In the genomic region with DNA sequence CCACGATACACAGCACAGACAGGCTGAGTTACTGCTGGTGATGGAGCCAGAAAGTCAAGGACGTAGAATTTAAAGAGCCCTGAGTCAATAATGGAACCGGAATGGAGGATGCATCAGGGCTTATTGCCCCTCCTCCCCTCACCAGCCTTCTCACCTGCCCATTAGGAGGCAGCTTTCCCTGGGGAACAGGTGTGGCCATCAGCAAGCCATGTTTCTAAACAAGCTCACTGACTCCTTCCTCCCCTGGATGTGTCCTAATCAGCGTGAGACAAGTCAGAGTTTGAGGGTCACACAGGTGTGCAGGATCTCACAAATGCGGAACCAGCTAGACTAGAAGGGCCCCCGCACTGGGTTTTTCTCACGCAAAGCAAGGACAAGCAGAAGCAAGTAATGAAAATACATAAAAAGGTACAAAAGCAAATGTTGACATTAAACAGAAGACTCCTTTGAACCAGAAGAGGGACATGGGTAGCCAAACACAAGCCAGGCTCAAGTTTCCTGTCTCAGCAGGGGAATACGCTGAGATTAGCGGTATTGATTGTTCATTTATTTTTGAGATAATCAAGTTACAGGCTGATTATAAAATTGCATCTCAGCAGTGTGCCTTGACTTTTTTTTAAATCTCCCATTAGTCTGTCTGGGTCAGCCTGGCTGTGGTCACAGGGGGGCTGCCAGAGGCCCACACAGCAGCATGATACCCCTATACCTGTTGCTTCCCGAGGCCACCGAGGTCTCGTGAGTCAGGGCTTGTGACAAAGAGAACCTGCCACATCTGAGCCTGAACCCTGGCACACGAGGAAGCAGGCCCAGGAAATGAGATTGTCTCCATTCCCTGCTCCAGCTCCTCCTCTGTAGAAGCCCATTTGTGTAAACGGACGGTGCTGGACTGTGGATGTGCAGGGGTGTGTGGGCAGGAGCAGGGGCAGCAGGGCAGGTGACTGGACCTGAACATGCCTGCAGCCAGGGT, we compare ENCODE assay signal across 16 cellular contexts. TPM values are rescaled to one million over a fixed set of nuclear protein-coding genes. Genes with fewer than 3 reads are reported as not detected.
A peak's percentile ranks its signal among the peaks of the same experiment; 100 is the strongest.
DNase-seq lines count a peak whose midpoint lies in the region; ATAC-seq and TF ChIP-seq lines count a peak whose summit lies in the region.
"Had no signal": no experiment of that assay in that cellular context is flagged by ENCODE, and none has a peak within 500 bp of the region (broad histone marks: within the 10 kb centered on the region; RNA-seq: fewer than 3 reads in every experiment).

No MANE protein-coding gene starts in this region.

- no peak for TF ChIP-seq CTCF in left lung (IDR thresholded peaks at IDR 0.05)
- no peak for TF ChIP-seq CTCF in natural killer cell (IDR thresholded peaks at IDR 0.05)

- no peak overlapping the region for H3K27ac Mint-ChIP-seq in natural killer cell
- H3K27ac Mint-ChIP-seq: activated CD4-positive, alpha-beta T cell treated with anti-CD3 and anti-CD28 coated beads for 36 hours; activated T-cell treated with anti-CD3 and anti-CD28 coated beads, Interleukin-2, amount 50 U/mL, for 72 hours had no signal

- H3K4me3 ChIP-seq in left lung = no peak overlapping the region
- H3K4me3 ChIP-seq: ascending aorta, SK-N-MC had no signal

- no peaks in the 10 kb centered on the region for H3K36me3 ChIP-seq in left lung
- H3K36me3 ChIP-seq: ascending aorta had no signal

- ATAC-seq in left lung (peak; percentile 69), natural killer cell (no peak), HG03159 (IDR thresholded peaks at IDR 0.05; ENCODE audit: unreplicated experiment) (no peak)
- ATAC-seq: activated CD4-positive, alpha-beta T cell treated with anti-CD3 and anti-CD28 coated beads for 36 hours; activated T-cell treated with anti-CD3 and anti-CD28 coated beads, Interleukin-2, amount 50 U/mL, for 72 hours had no signal

- peaks cover 10 to 22% of the 10 kb centered on the region in 2 donors for H3K27me3 Mint-ChIP-seq in natural killer cell (ENCODE audit: low read depth in 2 of 2)
- H3K27me3 Mint-ChIP-seq: activated CD4-positive, alpha-beta T cell treated with anti-CD3 and anti-CD28 coated beads for 36 hours had no signal

- no peak overlapping the region for H3K27ac ChIP-seq in left lung
- H3K27ac ChIP-seq: ascending aorta, SK-N-MC had no signal

- H3K27me3 ChIP-seq in left lung = no peaks in the 10 kb centered on the region
- H3K27me3 ChIP-seq: ascending aorta had no signal

- H3K9me3 Mint-ChIP-seq in natural killer cell = no peaks in the 10 kb centered on the region

- H3K4me3 Mint-ChIP-seq in natural killer cell = no peak overlapping the region
- H3K4me3 Mint-ChIP-seq: activated CD4-positive, alpha-beta T cell treated with anti-CD3 and anti-CD28 coated beads for 36 hours; activated T-cell treated with anti-CD3 and anti-CD28 coated beads, Interleukin-2, amount 50 U/mL, for 72 hours had no signal

- H3K9me3 ChIP-seq in left lung = peaks cover 0 to 5% of the 10 kb centered on the region in 2 donors
- H3K9me3 ChIP-seq: ascending aorta had no signal

- no peaks in the 10 kb centered on the region for H3K4me1 ChIP-seq in left lung
- H3K4me1 ChIP-seq: ascending aorta had no signal

- no peaks in the 10 kb centered on the region for H3K36me3 Mint-ChIP-seq in natural killer cell

- H3K4me1 Mint-ChIP-seq in natural killer cell = peaks cover 0 to 5% of the 10 kb centered on the region in 2 donors

- intact Hi-C loops in left lung (cut with DNase I) = no loop called here
- intact Hi-C loops in natural killer cell (cut with micrococcal nuclease) = no loop called here

- DNase-seq in DMS153 (lab: John Stamatoyannopoulos, UW) = peak; percentile 91
- DNase-seq in NCI-H1436 (lab: John Stamatoyannopoulos, UW) = peak; percentile 78
- DNase-seq in NCI-H774 (lab: John Stamatoyannopoulos, UW) = peak; percentile 73
- DNase-seq in left lung = no peak
- no peak for DNase-seq in T-helper 1 cell
- DNase-seq in natural killer cell = no peak
- DNase-seq in HPDE6-E6E7 (ENCODE audit: extremely low spot score) = no peak
- DNase-seq: activated CD4-positive, alpha-beta T cell treated with anti-CD3 and anti-CD28 coated beads for 36 hours; activated T-cell treated with anti-CD3 and anti-CD28 coated beads, Interleukin-2, amount 50 U/mL, for 72 hours; effector CD8-positive, alpha-beta T cell; Karpas-422; stimulated activated CD4-positive, alpha-beta T cell treated with anti-CD3 and anti-CD28 coated beads, Interleukin-12 subunit alpha, Interleukin-12 subunit beta, amount 100 ng/mL, for 4 hours had no signal

RNA-seq across cellular contexts. Expression of a gene that starts 37.4 kb away (rescaled TPM):
- total RNA-seq in left lung (not detected), natural killer cell (not detected)
- total RNA-seq: activated CD4-positive, alpha-beta T cell treated with anti-CD3 and anti-CD28 coated beads for 36 hours; activated T-cell treated with anti-CD3 and anti-CD28 coated beads, Interleukin-2, amount 50 U/mL, for 72 hours; ascending aorta; liver had no signal

Comparison
In these comparisons a context has a peak if more than half of its experiments do, and no peak if none do; other contexts are left out.
1. DNase-seq: peak in DMS153 (single experiment), NCI-H1436 (single experiment) and NCI-H774 (single experiment); none in left lung (0 of 2), T-helper 1 cell (0 of 5), natural killer cell (single experiment) and HPDE6-E6E7 (single experiment).